Comparison of ENCODE assay signal across 9 cellular contexts in the genomic region with DNA sequence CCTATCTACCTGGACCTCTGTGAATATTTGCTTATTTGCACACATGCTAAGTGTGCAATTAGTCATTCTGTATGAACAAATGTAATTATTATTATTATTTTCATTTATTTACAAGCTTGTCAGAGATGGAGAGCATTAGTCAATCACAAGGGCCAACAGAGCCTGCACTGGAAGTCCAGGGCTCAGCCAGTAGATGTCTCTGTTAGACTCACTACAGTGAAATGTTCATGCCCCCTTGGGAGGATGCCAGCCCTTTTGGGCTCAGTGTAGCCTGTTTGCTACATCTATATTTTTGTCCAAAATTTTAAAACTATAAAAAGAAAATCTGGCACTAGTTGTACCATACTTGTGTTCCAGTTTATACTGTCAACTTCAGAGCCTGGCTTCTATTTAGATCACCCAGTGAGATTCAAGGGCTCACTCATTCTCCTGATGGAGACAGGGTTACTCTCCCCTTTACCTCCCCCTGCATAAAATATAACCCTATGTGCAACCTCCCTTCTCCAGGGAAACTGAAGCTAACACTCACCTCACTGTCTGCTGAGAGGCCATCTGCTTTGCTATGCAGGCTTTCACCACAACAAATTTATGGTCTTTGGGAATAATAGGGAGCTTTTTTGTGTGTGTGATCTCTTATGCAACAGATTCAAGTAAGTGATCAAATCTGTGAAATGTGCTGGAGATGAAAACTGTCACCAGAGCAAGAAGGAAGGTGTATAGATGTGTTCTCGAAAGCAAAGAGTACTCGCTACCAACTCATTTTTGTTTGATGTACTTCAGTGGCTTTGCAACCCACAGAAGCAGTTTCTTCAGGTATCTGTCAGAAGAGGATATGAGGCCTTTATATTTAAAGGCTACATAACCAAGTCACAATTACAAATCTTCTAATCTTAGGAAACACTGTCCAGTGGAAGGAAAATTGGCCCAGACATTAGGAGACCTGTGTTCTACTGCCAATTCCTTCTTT.
DNase-seq lines count a peak whose midpoint lies in the region; ATAC-seq and TF ChIP-seq lines count a peak whose summit lies in the region.
"Had no signal": no experiment of that assay in that cellular context is flagged by ENCODE, and none has a peak within 500 bp of the region (broad histone marks: within the 10 kb centered on the region; RNA-seq: fewer than 3 reads in every experiment).

No MANE protein-coding gene starts in this region.

- dilution Hi-C loops in IMR-90 (cut with HindIII; ENCODE audit: low sequenced_read_pairs, unreplicated experiment), result no loop called here

- no peak overlapping the region for H2BK20ac ChIP-seq in IMR-90 (ENCODE audit: low read depth, low read length)

- H3K36me3 ChIP-seq in DND-41 (ENCODE audit: insufficient read depth, low read length) (no peaks in the 10 kb centered on the region), IMR-90 (ENCODE audit: control insufficient read depth, insufficient read depth, low read length) (no peaks in the 10 kb centered on the region), thyroid gland (no peaks in the 10 kb centered on the region), Caco-2 (ENCODE audit: control insufficient read depth, insufficient read depth, low read length) (no peaks in the 10 kb centered on the region)

- no peak overlapping the region for H2BK120ac ChIP-seq in IMR-90 (ENCODE audit: low read depth, low read length)

- no TSS peak for BruUV-seq in IMR-90 (replicated peaks; lab: Mats Ljungman, UMichigan)
- no TSS peak for BruUV-seq in Caco-2 (replicated peaks; lab: Mats Ljungman, UMichigan)

- no peaks in the 10 kb centered on the region for H3K79me1 ChIP-seq in IMR-90 (ENCODE audit: low read depth in 1 of 2, low read length in 2 of 2)

- CTCF ChIA-PET in IMR-90 (lab: Yijun Ruan, JAX) (interaction anchor here (0.6 to 1.5 kb wide), 3 partner anchors 9 to 563 kb away, joined by 3 to 4 read pairs (median 3); no protein-coding TSS in a partner anchor), Caco-2 (lab: Charles Lee) (no interaction called here)

- H3K27me3 ChIP-seq in DND-41 (ENCODE audit: insufficient read depth, low read length, poor library complexity) (no peaks in the 10 kb centered on the region), IMR-90 (ENCODE audit: control insufficient read depth, insufficient read depth, low read length) (no peaks in the 10 kb centered on the region), thyroid gland (no peaks in the 10 kb centered on the region), Caco-2 (replicated peaks; ENCODE audit: control insufficient read depth, insufficient read depth, low read length) (no peaks in the 10 kb centered on the region)

- no peaks in the 10 kb centered on the region for H3K36me3 Mint-ChIP-seq in Caco-2 (ENCODE audit: insufficient read depth, unreplicated experiment)
- H3K36me3 Mint-ChIP-seq: stimulated activated naive B cell treated with anti-CD40 and anti-IgM and Interleukin-4, amounts not matched to agents 10 μg/mL and 1 μg/mL and 100 μg/mL, for 72 hours had no signal

- H4K91ac ChIP-seq in IMR-90 (ENCODE audit: insufficient read depth, low read depth, low read length), result no peak overlapping the region

- H3K4me3 ChIP-seq in DND-41 (ENCODE audit: low read depth in 1 of 2, low read length in 2 of 2), result no peak overlapping the region
- H3K4me3 ChIP-seq in IMR-90 (ENCODE audit: insufficient read depth, low read depth, low read length), result no peak overlapping the region
- H3K4me3 ChIP-seq in thyroid gland (replicated peaks in 1 of 3), result no peak overlapping the region
- no peak overlapping the region for H3K4me3 ChIP-seq in Caco-2 (ENCODE audit: low read depth, low read length)

- no peak overlapping the region for H4K5ac ChIP-seq in IMR-90 (ENCODE audit: low read depth, low read length)

- no peak overlapping the region for H3K27ac ChIP-seq in DND-41 (ENCODE audit: low read length)
- H3K27ac ChIP-seq in IMR-90 (ENCODE audit: insufficient read depth, low read length), result no peak overlapping the region
- H3K27ac ChIP-seq in thyroid gland, result no peak overlapping the region

- ATAC-seq in DND-41 (ENCODE audit: insufficient read depth, low read depth), result no peak
- ATAC-seq in IMR-90 (ENCODE audit: low read depth), result peak; percentile 82

- H3K9me1 ChIP-seq in IMR-90 (ENCODE audit: insufficient read depth, low read length), result no peaks in the 10 kb centered on the region

- no peaks in the 10 kb centered on the region for H3K9me3 Mint-ChIP-seq in Caco-2 (ENCODE audit: unreplicated experiment)

- no peak overlapping the region for H3K27ac Mint-ChIP-seq in Caco-2 (ENCODE audit: unreplicated experiment)
- H3K27ac Mint-ChIP-seq: stimulated activated naive B cell treated with anti-CD40 and anti-IgM and Interleukin-4, amounts not matched to agents 10 μg/mL and 1 μg/mL and 100 μg/mL, for 72 hours had no signal

- H2AFZ ChIP-seq in DND-41 (ENCODE audit: low read depth, low read length), result no peak overlapping the region
- H2AFZ ChIP-seq in IMR-90 (replicated peaks; ENCODE audit: low read length, poor library complexity), result no peak overlapping the region

- no peaks in the 10 kb centered on the region for H3K9me3 ChIP-seq in DND-41 (ENCODE audit: insufficient read depth, low read length, severe bottlenecking)
- H3K9me3 ChIP-seq in IMR-90 (ENCODE audit: control insufficient read depth, insufficient read depth, low read length), result no peaks in the 10 kb centered on the region
- no peaks in the 10 kb centered on the region for H3K9me3 ChIP-seq in thyroid gland
- H3K9me3 ChIP-seq in Caco-2, result no peaks in the 10 kb centered on the region

- H3K4me1 ChIP-seq in DND-41 (ENCODE audit: insufficient read depth, low read length) (no peaks in the 10 kb centered on the region), IMR-90 (ENCODE audit: control insufficient read depth, insufficient read depth, low read length) (no peaks in the 10 kb centered on the region), thyroid gland (no peaks in the 10 kb centered on the region), Caco-2 (no peaks in the 10 kb centered on the region)

- H2BK15ac ChIP-seq in IMR-90 (ENCODE audit: low read depth, low read length), result no peak overlapping the region

- no peak overlapping the region for H3K4me3 Mint-ChIP-seq in Caco-2 (ENCODE audit: unreplicated experiment)
- H3K4me3 Mint-ChIP-seq: stimulated activated naive B cell treated with anti-CD40 and anti-IgM and Interleukin-4, amounts not matched to agents 10 μg/mL and 1 μg/mL and 100 μg/mL, for 72 hours had no signal

- no peaks in the 10 kb centered on the region for H3K4me1 Mint-ChIP-seq in Caco-2 (ENCODE audit: low read depth, unreplicated experiment)
- H3K4me1 Mint-ChIP-seq: stimulated activated naive B cell treated with anti-CD40 and anti-IgM and Interleukin-4, amounts not matched to agents 10 μg/mL and 1 μg/mL and 100 μg/mL, for 72 hours had no signal

- no peak overlapping the region for H3K9ac ChIP-seq in DND-41 (ENCODE audit: low read depth, low read length)
- no peak overlapping the region for H3K9ac ChIP-seq in IMR-90 (ENCODE audit: low read depth, low read length)

- intact Hi-C loops in IMR-90 (cut with micrococcal nuclease) (no loop called here), thyroid gland (cut with DNase I) (no loop called here), Caco-2 (cut with micrococcal nuclease; ENCODE audit: unreplicated experiment) (no loop called here)

- TF ChIP-seq POLR2A in IMR-90 (IDR thresholded peaks at IDR 0.05; ENCODE audit: low read depth, low read length) (no peak), thyroid gland (IDR thresholded peaks at IDR 0.05) (no peak)

- peak; percentile 38 for TF ChIP-seq RAD21 in IMR-90 (IDR thresholded peaks at IDR 0.05; ENCODE audit: low read length)

- no peaks in the 10 kb centered on the region for H3K27me3 Mint-ChIP-seq in Caco-2 (ENCODE audit: insufficient read depth, unreplicated experiment)
- H3K27me3 Mint-ChIP-seq: stimulated activated naive B cell treated with anti-CD40 and anti-IgM and Interleukin-4, amounts not matched to agents 10 μg/mL and 1 μg/mL and 100 μg/mL, for 72 hours had no signal

- H3K18ac ChIP-seq in IMR-90 (ENCODE audit: low read depth, low read length), result no peak overlapping the region

- H3K14ac ChIP-seq in IMR-90 (replicated peaks; ENCODE audit: low read depth, low read length), result no peak overlapping the region

- in situ Hi-C loops in IMR-90 (cut with MboI; ENCODE audit: low sequenced_read_pairs), result no loop called here

- no peak overlapping the region for H2AK5ac ChIP-seq in IMR-90 (ENCODE audit: low read depth, low read length)

- no peak overlapping the region for H4K8ac ChIP-seq in IMR-90 (ENCODE audit: low read depth in 2 of 2, low read length in 2 of 2)

- DNase-seq in DND-41, result peak; percentile 5
- DNase-seq in IMR-90, result peak; percentile 35
- DNase-seq in amniotic stem cell (lab: John Stamatoyannopoulos, UW), result peak; percentile 44
- DNase-seq in iPS-NIHi7 (ENCODE audit: extremely low spot score), result peak; percentile 26
- DNase-seq in thyroid gland, result peak; percentile 75 to 78
- DNase-seq in Caco-2, result no peak
- DNase-seq in germinal center (ENCODE audit: low spot score), result no peak
- no peak for DNase-seq in NK-92 (lab: John Stamatoyannopoulos, UW; ENCODE audit: unreplicated experiment)
- DNase-seq: stimulated activated naive B cell treated with anti-CD40 and anti-IgM and Interleukin-4, amounts not matched to agents 10 μg/mL and 1 μg/mL and 100 μg/mL, for 72 hours had no signal

- H2AK9ac ChIP-seq in IMR-90 (replicated peaks; ENCODE audit: low read depth, low read length, poor library complexity), result no peak overlapping the region

- POLR2A ChIA-PET in IMR-90 (lab: Charles Lee; ENCODE audit: unreplicated experiment) (no interaction called here), Caco-2 (lab: Charles Lee) (no interaction called here)

- no peak overlapping the region for H3K23ac ChIP-seq in IMR-90 (ENCODE audit: low read depth, low read length)

- H3K4me2 ChIP-seq in DND-41 (ENCODE audit: insufficient read depth, low read length), result no peak overlapping the region
- no peak overlapping the region for H3K4me2 ChIP-seq in IMR-90 (ENCODE audit: low read depth, low read length)

- H3K79me2 ChIP-seq in DND-41 (ENCODE audit: insufficient read depth, low read length), result no peaks in the 10 kb centered on the region

- TF ChIP-seq CTCF in DND-41 (IDR thresholded peaks at IDR 0.05; ENCODE audit: borderline replicate concordance, extremely low read depth, low read length, poor library complexity, severe bottlenecking) (peak; percentile 30), IMR-90 (conservative IDR thresholded peaks at IDR 0.05; ENCODE audit: low read depth, low read length) (peak; percentile 39), thyroid gland (IDR thresholded peaks at IDR 0.05) (peak in 3 of 6 experiments; percentile 43 to 50 (median 46)), Caco-2 (IDR thresholded peaks at IDR 0.05; ENCODE audit: insufficient read depth in 1 of 2, low read depth in 1 of 2, low read length in 1 of 2, severe bottlenecking in 1 of 2, unreplicated experiment in 1 of 2) (no peak)

- H3K56ac ChIP-seq in IMR-90 (ENCODE audit: extremely low read depth, insufficient read depth, low read length), result no peak overlapping the region

- no peak overlapping the region for H3K4ac ChIP-seq in IMR-90 (ENCODE audit: low read depth, low read length)

- WGBS in IMR-90 (ENCODE audit: extremely low coverage in 2 of 2, insufficient read length in 1 of 2), 2 experiments, result no CpG with 5 or more reads among the region's 2 CpGs
- WGBS in thyroid gland, 2 donors, result 92 to 98% methylated on average over 2 of the region's 2 CpGs

- H4K20me1 ChIP-seq in DND-41 (ENCODE audit: insufficient read depth, low read length) (no peaks in the 10 kb centered on the region), IMR-90 (ENCODE audit: insufficient read depth, low read length) (no peaks in the 10 kb centered on the region)

- H2BK5ac ChIP-seq in IMR-90 (ENCODE audit: low read depth, low read length, poor library complexity, severe bottlenecking), result no peak overlapping the region

Comparison
In these comparisons a context has a peak if more than half of its experiments do, and no peak if none do; other contexts are left out.
1. DNase-seq: peak in DND-41 (single experiment), IMR-90 (single experiment), amniotic stem cell (single experiment), iPS-NIHi7 (single experiment) and thyroid gland (2 of 2); none in Caco-2 (0 of 2), germinal center (single experiment) and NK-92 (single experiment).
2. CTCF ChIP-seq: peak in DND-41 (single experiment) and IMR-90 (single experiment); none in Caco-2 (0 of 2).